11 cellular contexts compared by ENCODE assay signal in genomic region chr19:38047641-38048040, GRCh38.
DNase-seq lines count a peak whose midpoint lies in the region; ATAC-seq, FAIRE-seq and TF ChIP-seq lines count a peak whose summit lies in the region.
"Had no signal": no experiment of that assay in that cellular context is flagged by ENCODE, and none has a peak within 500 bp of the region (broad histone marks: within the 10 kb centered on the region; RNA-seq: fewer than 3 reads in every experiment).

No MANE protein-coding gene starts in this region.

- no peak overlapping the region for H3K18ac ChIP-seq in H1 (ENCODE audit: extremely low read depth, low read length)

- peak; percentile 14 for DNase-seq in Right ventricle myocardium superior
- DNase-seq in left ventricle myocardium superior, result no peak
- no peak for DNase-seq in Peyer's patch
- peak in 1 of 2 experiments; percentile 56 for DNase-seq in H1 (ENCODE audit: low read depth in 1 of 2, low spot score in 2 of 2)
- DNase-seq in stimulated activated naive CD4-positive, alpha-beta T cell treated with Interleukin-2 at 50 U/mL for 16 hours (lab: John Stamatoyannopoulos, UW), result no peak
- DNase-seq in NCI-H69 (lab: John Stamatoyannopoulos, UW), result no peak
- DNase-seq: KG1 had no signal

- H2BK15ac ChIP-seq in H1 (ENCODE audit: low read length), result no peak overlapping the region

- H3K79me1 ChIP-seq in H1 (ENCODE audit: low read depth, low read length), result peaks cover 9% of the 10 kb centered on the region

- H3K56ac ChIP-seq in H1 (replicated peaks; ENCODE audit: insufficient read length, low read depth, low read length), result no peak overlapping the region

- H3K23me2 ChIP-seq in H1 (ENCODE audit: low read depth, low read length), result no peaks in the 10 kb centered on the region

- H3K36me3 ChIP-seq in Peyer's patch (peaks cover 0 to 5% (median 0%) of the 10 kb centered on the region in 3 donors), H1 (ENCODE audit: control insufficient read depth in 2 of 4, insufficient read depth in 4 of 4, low read length in 3 of 4) (no peaks in the 10 kb centered on the region), thymus (ENCODE audit: control insufficient read depth, insufficient read depth) (no peaks in the 10 kb centered on the region)
- H3K36me3 ChIP-seq: gastrocnemius medialis, vagina had no signal

- H4K91ac ChIP-seq in H1 (replicated peaks; ENCODE audit: insufficient read length, low read length), result peak overlapping the region; percentile 11

- no peak for TF ChIP-seq EP300 in H1 (IDR thresholded peaks at IDR 0.05; ENCODE audit: borderline replicate concordance in 1 of 2, low read depth in 2 of 2, low read length in 2 of 2)

- no peak overlapping the region for H3K23ac ChIP-seq in H1 (ENCODE audit: insufficient read length)

- H2BK12ac ChIP-seq in H1 (ENCODE audit: low read depth, low read length), result no peak overlapping the region

- no peak overlapping the region for H3K4me3 ChIP-seq in Peyer's patch
- no peak overlapping the region for H3K4me3 ChIP-seq in H1 (ENCODE audit: extremely low read depth in 1 of 4, insufficient read depth in 2 of 4, low read depth in 3 of 4, low read length in 4 of 4)
- no peak overlapping the region for H3K4me3 ChIP-seq in thymus (ENCODE audit: low read length)
- H3K4me3 ChIP-seq: gastrocnemius medialis, vagina had no signal

- H4K20me1 ChIP-seq in H1 (replicated peaks in 1 of 2; ENCODE audit: control insufficient read depth in 1 of 2, insufficient read depth in 2 of 2, low read length in 2 of 2), result peaks cover 3 to 11% of the 10 kb centered on the region in 2 experiments

- H3K27ac ChIP-seq in Peyer's patch (peak overlapping the region in 3 of 4 donors; percentile 75 to 86 (median 81)), H1 (ENCODE audit: low read depth, low read length) (no peak overlapping the region), thymus (ENCODE audit: low read depth) (peak overlapping the region; percentile 91)
- H3K27ac ChIP-seq: gastrocnemius medialis, vagina had no signal

- no peak overlapping the region for H2AFZ ChIP-seq in H1 (ENCODE audit: low read length)

- no peak overlapping the region for H4K8ac ChIP-seq in H1 (ENCODE audit: extremely low read depth, insufficient read depth, low read length)

- peak overlapping the region; percentile 41; the same call in 1 of the 2 replicates for H2BK20ac ChIP-seq in H1 (ENCODE audit: low read length)

- H3K79me2 ChIP-seq in H1 (ENCODE audit: control insufficient read depth in 1 of 2, insufficient read depth in 2 of 2, low read length in 2 of 2), result peaks cover 0 to 26% of the 10 kb centered on the region in 2 experiments; a peak in 1 of 4 replicates

- no peak for ATAC-seq in Right ventricle myocardium superior (ENCODE audit: poor library complexity)
- ATAC-seq in left ventricle myocardium superior, result no peak
- no peak for ATAC-seq in GM21526 (IDR thresholded peaks at IDR 0.05; ENCODE audit: low FRiP score, unreplicated experiment)
- ATAC-seq: gastrocnemius medialis had no signal

- TF ChIP-seq RAD21 in H1 (IDR thresholded peaks at IDR 0.05 in 1 of 2, conservative IDR thresholded peaks at IDR 0.05 in 1 of 2; ENCODE audit: low read depth in 2 of 2, low read length in 2 of 2), result no peak

- H3K27me3 ChIP-seq in Peyer's patch (no peaks in the 10 kb centered on the region), H1 (replicated peaks in 1 of 4; ENCODE audit: control insufficient read depth in 3 of 4, extremely low read depth in 1 of 4, insufficient read depth in 3 of 4, low read length in 3 of 4) (no peaks in the 10 kb centered on the region), thymus (ENCODE audit: control insufficient read depth, insufficient read depth) (no peaks in the 10 kb centered on the region)
- H3K27me3 ChIP-seq: gastrocnemius medialis, vagina had no signal

- POLR2A ChIA-PET in H1 (lab: Charles Lee; ENCODE audit: partially characterized antibody), result interaction anchor here (0.9 to 1.7 kb wide), 5 partner anchors 9 to 115 kb away, joined by 3 to 5 read pairs (median 3); no protein-coding TSS in a partner anchor

- no peak overlapping the region for H2BK120ac ChIP-seq in H1 (replicated peaks; ENCODE audit: low read depth, low read length)

- TF ChIP-seq CTCF in Peyer's patch (IDR thresholded peaks at IDR 0.05) (no peak), H1 (IDR thresholded peaks at IDR 0.05; ENCODE audit: control extremely low read depth in 1 of 3, insufficient read depth in 1 of 3, low read depth in 1 of 3, low read length in 3 of 3) (no peak)

- intact Hi-C loops in Right ventricle myocardium superior (cut with DNase I), result no loop called here
- intact Hi-C loops in left ventricle myocardium superior (cut with micrococcal nuclease), result no loop called here

- no peak for TF ChIP-seq POLR2A in Peyer's patch (IDR thresholded peaks at IDR 0.05)
- no peak for TF ChIP-seq POLR2A in H1 (IDR thresholded peaks at IDR 0.05; ENCODE audit: control extremely low read depth in 1 of 2, low read depth in 2 of 2, low read length in 2 of 2)

- no peak overlapping the region for H3K9ac ChIP-seq in H1 (replicated peaks in 1 of 4; ENCODE audit: extremely low read depth in 1 of 4, low read depth in 3 of 4, low read length in 3 of 4)

- no peak overlapping the region for H3K14ac ChIP-seq in H1 (ENCODE audit: insufficient read length)

- FAIRE-seq in H1 (lab: Jason Lieb, UNC), result no peak

- H2BK5ac ChIP-seq in H1 (ENCODE audit: low read depth, low read length), result no peak overlapping the region

- no peak overlapping the region for H4K5ac ChIP-seq in H1 (ENCODE audit: insufficient read length, low read depth, low read length)

- CTCF ChIA-PET in H1 (lab: Charles Lee; ENCODE audit: partially characterized antibody), result interaction anchor here (1.0 to 2.0 kb wide), 7 partner anchors 11 to 145 kb away, joined by 4 to 7 read pairs (median 5); no protein-coding TSS in a partner anchor

- no peak overlapping the region for H2AK5ac ChIP-seq in H1 (ENCODE audit: low read depth, low read length)

- WGBS in H1 (ENCODE audit: extremely low coverage in 1 of 2, insufficient coverage in 1 of 2, insufficient read length in 1 of 2, insufficient replicate concordance in 2 of 2, low coverage in 1 of 2, low lambda C conversion rate in 2 of 2, missing lambda C conversion rate in 1 of 2), 2 experiments, result 74% methylated on average over 15 of the region's 15 CpGs; no CpG with 5 or more reads in 1 of the 2 experiments
- 64% methylated on average over 15 of the region's 15 CpGs for WGBS in thymus

- H3K4me1 ChIP-seq in Peyer's patch, result peaks cover 0 to 32% (median 13%) of the 10 kb centered on the region in 4 donors
- H3K4me1 ChIP-seq in H1 (replicated peaks in 1 of 4; ENCODE audit: control insufficient read depth in 3 of 4, insufficient read depth in 4 of 4, low read length in 3 of 4), result peaks cover 14 to 34% (median 30%) of the 10 kb centered on the region in 4 experiments
- H3K4me1 ChIP-seq in thymus (ENCODE audit: control insufficient read depth, insufficient read depth, low read length), result peaks cover 13% of the 10 kb centered on the region
- H3K4me1 ChIP-seq: gastrocnemius medialis, vagina had no signal

- H3K9me3 ChIP-seq in Peyer's patch (no peaks in the 10 kb centered on the region), H1 (ENCODE audit: insufficient read depth in 2 of 2, low read depth in 1 of 2, low read length in 1 of 2) (peaks cover 0 to 3% of the 10 kb centered on the region in 2 experiments; a peak in 1 of 4 replicates), thymus (ENCODE audit: control insufficient read depth) (no peaks in the 10 kb centered on the region)
- H3K9me3 ChIP-seq: gastrocnemius medialis, vagina had no signal

- peak overlapping the region in 1 of 2 experiments; percentile 28; a peak in 1 of 4 replicates for H3K4me2 ChIP-seq in H1 (ENCODE audit: insufficient read depth in 1 of 2, low read depth in 2 of 2, low read length in 2 of 2)

- H3K4ac ChIP-seq in H1 (replicated peaks; ENCODE audit: insufficient read length, low read depth, low read length), result no peak overlapping the region

TF ChIP-seq in H1, 55 proteins besides CTCF, POLR2A, EP300 and RAD21:
- TF ChIP-seq SAP30 (IDR thresholded peaks at IDR 0.05; ENCODE audit: insufficient read depth, insufficient replicate concordance, low read length) (no peak), POLR2AphosphoS5 (IDR thresholded peaks at IDR 0.05; ENCODE audit: low read depth, low read length) (no peak), KDM1A (IDR thresholded peaks at IDR 0.05; ENCODE audit: borderline replicate concordance, low read length) (no peak), CBX8 (IDR thresholded peaks at IDR 0.05; ENCODE audit: borderline replicate concordance, low read depth, low read length) (no peak), TAF7 (optimal IDR thresholded peaks at IDR 0.05; ENCODE audit: borderline replicate concordance, low read depth, low read length) (no peak), SP1 (IDR thresholded peaks at IDR 0.05; ENCODE audit: low read depth, low read length) (no peak), CEBPB (IDR thresholded peaks at IDR 0.05; ENCODE audit: low read depth, low read length) (no peak), RNF2 (IDR thresholded peaks at IDR 0.05; ENCODE audit: borderline replicate concordance, low read depth, low read length, missing control alignments, poor library complexity, severe bottlenecking) (no peak), TEAD4 (IDR thresholded peaks at IDR 0.05; ENCODE audit: low read depth, low read length) (no peak), TCF12 (IDR thresholded peaks at IDR 0.05; ENCODE audit: low read depth, low read length) (no peak)
- TF ChIP-seq, protein P1, sequence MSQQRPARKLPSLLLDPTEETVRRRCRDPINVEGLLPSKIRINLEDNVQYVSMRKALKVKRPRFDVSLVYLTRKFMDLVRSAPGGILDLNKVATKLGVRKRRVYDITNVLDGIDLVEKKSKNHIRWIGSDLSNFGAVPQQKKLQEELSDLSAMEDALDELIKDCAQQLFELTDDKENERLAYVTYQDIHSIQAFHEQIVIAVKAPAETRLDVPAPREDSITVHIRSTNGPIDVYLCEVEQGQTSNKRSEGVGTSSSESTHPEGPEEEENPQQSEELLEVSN (IDR thresholded peaks at IDR 0.05), result no peak
